23 cellular contexts compared by ENCODE assay signal in genomic region chr1:77942400-77943140, GRCh38. TPM values are rescaled to one million over a fixed set of nuclear protein-coding genes. Genes with fewer than 3 reads are reported as not detected.
A peak's percentile ranks its signal among the peaks of the same experiment; 100 is the strongest.
DNase-seq lines count a peak whose midpoint lies in the region; ATAC-seq, FAIRE-seq and TF ChIP-seq lines count a peak whose summit lies in the region.
"Had no signal": no experiment of that assay in that cellular context is flagged by ENCODE, and none has a peak within 500 bp of the region (broad histone marks: within the 10 kb centered on the region; RNA-seq: fewer than 3 reads in every experiment).

No MANE protein-coding gene starts in this region.

- H3K4me1 ChIP-seq in CD4-positive, alpha-beta memory T cell (ENCODE audit: insufficient read depth, low read length), result no peaks in the 10 kb centered on the region
- no peaks in the 10 kb centered on the region for H3K4me1 ChIP-seq in hepatocyte (ENCODE audit: insufficient read depth)
- H3K4me1 ChIP-seq: vagina had no signal

- no peaks in the 10 kb centered on the region for H3K79me2 ChIP-seq in hepatocyte

- no peaks in the 10 kb centered on the region for H3K9me3 ChIP-seq in CD4-positive, alpha-beta memory T cell (ENCODE audit: control insufficient read depth in 1 of 2, low read length in 2 of 2)
- H3K9me3 ChIP-seq in hepatocyte (ENCODE audit: low read depth), result no peaks in the 10 kb centered on the region
- H3K9me3 ChIP-seq: thoracic aorta, vagina had no signal

- H3K9me2 ChIP-seq in hepatocyte (replicated peaks; ENCODE audit: insufficient read depth), result no peaks in the 10 kb centered on the region

- H3K27me3 Mint-ChIP-seq in CD4-positive, alpha-beta memory T cell, result no peaks in the 10 kb centered on the region
- no peaks in the 10 kb centered on the region for H3K27me3 Mint-ChIP-seq in activated naive CD8-positive, alpha-beta T cell treated with anti-CD3 and anti-CD28 coated beads for 36 hours
- no peaks in the 10 kb centered on the region for H3K27me3 Mint-ChIP-seq in natural killer cell (ENCODE audit: low read depth in 2 of 2)
- H3K27me3 Mint-ChIP-seq: activated CD4-positive, alpha-beta T cell treated with anti-CD3 and anti-CD28 coated beads, Interleukin-2, amount 10 ng/mL, durations not matched to agents 24 days and 14 days had no signal

- 99% methylated on average over 4 of the region's 4 CpGs for WGBS in hepatocyte (ENCODE audit: low lambda C conversion rate, missing lambda C conversion rate)

- H3K27ac Mint-ChIP-seq in CD4-positive, alpha-beta memory T cell, result peak overlapping the region in 4 of 7 donors; percentile 14 to 78 (median 53)
- peak overlapping the region; percentile 61 for H3K27ac Mint-ChIP-seq in activated naive CD8-positive, alpha-beta T cell treated with anti-CD3 and anti-CD28 coated beads for 36 hours
- H3K27ac Mint-ChIP-seq in natural killer cell, result peak overlapping the region; percentile 3 to 40
- H3K27ac Mint-ChIP-seq: activated CD4-positive, alpha-beta T cell treated with anti-CD3 and anti-CD28 coated beads, Interleukin-2, amount 10 ng/mL, durations not matched to agents 24 days and 14 days had no signal

- no peaks in the 10 kb centered on the region for H3K9me3 Mint-ChIP-seq in CD4-positive, alpha-beta memory T cell
- H3K9me3 Mint-ChIP-seq in activated naive CD8-positive, alpha-beta T cell treated with anti-CD3 and anti-CD28 coated beads for 36 hours, result peaks cover 4% of the 10 kb centered on the region
- H3K9me3 Mint-ChIP-seq in natural killer cell, result no peaks in the 10 kb centered on the region
- H3K9me3 Mint-ChIP-seq: activated CD4-positive, alpha-beta T cell treated with anti-CD3 and anti-CD28 coated beads, Interleukin-2, amount 10 ng/mL, durations not matched to agents 24 days and 14 days had no signal

- no peak overlapping the region for H3K4me2 ChIP-seq in hepatocyte

- no peak for DNase-seq in CD4-positive, alpha-beta memory T cell
- no peak for DNase-seq in GM12892 (ENCODE audit: insufficient read length)
- no peak for DNase-seq in activated naive CD8-positive, alpha-beta T cell treated with anti-CD3 and anti-CD28 coated beads for 36 hours
- no peak for DNase-seq in natural killer cell
- DNase-seq in hepatocyte (ENCODE audit: low spot score), result no peak
- DNase-seq: activated CD4-positive, alpha-beta T cell treated with anti-CD3 and anti-CD28 coated beads, Interleukin-2, amount 10 ng/mL, durations not matched to agents 24 days and 14 days; amygdala; caudate nucleus; DMS79; head of caudate nucleus; NCI-H1092; NCI-H1930; NCI-H774; SIG-M5; stimulated activated CD4-positive, alpha-beta T cell treated with anti-CD3 and anti-CD28 coated beads, Interleukin-2, amount 100 ng/mL, for 24 hours; stimulated activated naive CD4-positive, alpha-beta T cell treated with Interleukin-2 at 50 U/mL for 16 hours had no signal

- no peak overlapping the region for H3K27ac ChIP-seq in CD4-positive, alpha-beta memory T cell (ENCODE audit: low read depth, low read length)
- no peak overlapping the region for H3K27ac ChIP-seq in hepatocyte
- H3K27ac ChIP-seq: skin epidermis, thoracic aorta, vagina had no signal

- POLR2A ChIA-PET in CD4-positive, alpha-beta memory T cell (lab: Charles Lee; ENCODE audit: partially characterized antibody), result interaction anchor here (0.5 to 1.2 kb wide), 2 partner anchors 36 to 49 kb away, joined by 3 read pairs; no protein-coding TSS in a partner anchor

- peak; percentile 47; the same call in 1 of the 2 replicates for TF ChIP-seq POLR2A in GM12892 (IDR thresholded peaks at IDR 0.05; ENCODE audit: low read depth, low read length)

- ATAC-seq in natural killer cell (peak in 1 of 3 donors; percentile 24), HG03097 (IDR thresholded peaks at IDR 0.05; ENCODE audit: low FRiP score, unreplicated experiment) (no peak)
- ATAC-seq in activated CD4-positive, CD25-positive, alpha-beta regulatory T cell treated with anti-CD3 and anti-CD28 coated beads, Interleukin-2, amount 50 U/mL, for 24 hours, result no peak
- ATAC-seq: left lobe of liver had no signal

- peaks cover 0 to 12% (median 5%) of the 10 kb centered on the region in 4 donors for H3K4me1 Mint-ChIP-seq in CD4-positive, alpha-beta memory T cell
- peaks cover 20% of the 10 kb centered on the region for H3K4me1 Mint-ChIP-seq in activated naive CD8-positive, alpha-beta T cell treated with anti-CD3 and anti-CD28 coated beads for 36 hours
- H3K4me1 Mint-ChIP-seq in natural killer cell, result peaks cover 8 to 14% of the 10 kb centered on the region in 2 donors

- TF ChIP-seq CTCF in natural killer cell (IDR thresholded peaks at IDR 0.05) (no peak), hepatocyte (IDR thresholded peaks at IDR 0.05; ENCODE audit: poor library complexity) (no peak)

- intact Hi-C loops in CD4-positive, alpha-beta memory T cell (cut with micrococcal nuclease), result no loop called here
- intact Hi-C loops in natural killer cell (cut with micrococcal nuclease), result no loop called here

- FAIRE-seq in GM12892 (lab: Jason Lieb, UNC), result no peak
- FAIRE-seq: TTC549 had no signal

- H3K36me3 Mint-ChIP-seq in CD4-positive, alpha-beta memory T cell, result peaks cover 25 to 37% of the 10 kb centered on the region in 2 donors
- H3K36me3 Mint-ChIP-seq in activated naive CD8-positive, alpha-beta T cell treated with anti-CD3 and anti-CD28 coated beads for 36 hours, result peaks cover 33% of the 10 kb centered on the region
- H3K36me3 Mint-ChIP-seq in natural killer cell, result peaks cover 21% of the 10 kb centered on the region

- no peaks in the 10 kb centered on the region for H3K27me3 ChIP-seq in CD4-positive, alpha-beta memory T cell (ENCODE audit: insufficient read depth, low read length)
- H3K27me3 ChIP-seq in hepatocyte, result no peaks in the 10 kb centered on the region
- H3K27me3 ChIP-seq: vagina had no signal

- CTCF ChIA-PET in CD4-positive, alpha-beta memory T cell (lab: Charles Lee; ENCODE audit: partially characterized antibody), result no interaction called here

- no peak overlapping the region for H3K4me3 ChIP-seq in CD4-positive, alpha-beta memory T cell (ENCODE audit: low read length in 2 of 2)
- no peak overlapping the region for H3K4me3 ChIP-seq in hepatocyte
- H3K4me3 ChIP-seq: skin epidermis, thoracic aorta, vagina had no signal

- H2AFZ ChIP-seq in hepatocyte, result no peak overlapping the region

- H3K4me3 Mint-ChIP-seq in CD4-positive, alpha-beta memory T cell, result no peak overlapping the region
- peak overlapping the region; percentile 9 for H3K4me3 Mint-ChIP-seq in activated naive CD8-positive, alpha-beta T cell treated with anti-CD3 and anti-CD28 coated beads for 36 hours
- H3K4me3 Mint-ChIP-seq in natural killer cell, result no peak overlapping the region
- H3K4me3 Mint-ChIP-seq: activated CD4-positive, alpha-beta T cell treated with anti-CD3 and anti-CD28 coated beads, Interleukin-2, amount 10 ng/mL, durations not matched to agents 24 days and 14 days had no signal

- H3K36me3 ChIP-seq in CD4-positive, alpha-beta memory T cell (ENCODE audit: insufficient read depth, low read length), result peaks cover 28% of the 10 kb centered on the region
- no peaks in the 10 kb centered on the region for H3K36me3 ChIP-seq in hepatocyte (replicated peaks; ENCODE audit: insufficient read depth, low read depth)

- peaks cover under 1% of the 10 kb centered on the region for H4K20me1 ChIP-seq in hepatocyte (ENCODE audit: insufficient read depth, poor library complexity, severe bottlenecking)

RNA-seq across cellular contexts. Expression of gene FUBP1, which starts 36.3 kb away (rescaled TPM):
- 100 to 1,000 TPM; 246 to 270 TPM for total RNA-seq in CD4-positive, alpha-beta memory T cell
- 10 to 100 TPM; 31.5 to 58.0 TPM for polyA plus RNA-seq in CD4-positive, alpha-beta memory T cell
- 161 TPM for polyA plus RNA-seq in GM12892 (2012; ENCODE audit: missing spikeins)
- 100 to 1,000 TPM; 242 to 255 TPM for total RNA-seq in activated naive CD8-positive, alpha-beta T cell treated with anti-CD3 and anti-CD28 coated beads for 36 hours
- total RNA-seq in natural killer cell (100 to 1,000 TPM; 247 to 285 (median 249) TPM), hepatocyte (145 and 151 TPM in 2 replicates)
- 64.0 and 73.0 TPM in 2 replicates for polyA plus RNA-seq in hepatocyte

RNA-seq across cellular contexts. Expression of gene NEXN, which starts 54.1 kb away (rescaled TPM):
- under 1 TPM; 0.47 to 0.67 TPM for total RNA-seq in CD4-positive, alpha-beta memory T cell
- under 1 TPM; 0.31 to 0.57 TPM for polyA plus RNA-seq in CD4-positive, alpha-beta memory T cell
- polyA plus RNA-seq in GM12892 (2012; ENCODE audit: missing spikeins), result 10.0 TPM
- 1 to 10 TPM; 2.5 to 2.6 TPM for total RNA-seq in activated naive CD8-positive, alpha-beta T cell treated with anti-CD3 and anti-CD28 coated beads for 36 hours
- total RNA-seq in natural killer cell (1 to 10 TPM in 2 of 3 donors, under 1 TPM in 1; 0.85 to 1.4 (median 1.1) TPM), hepatocyte (5.1 and 5.3 TPM in 2 replicates)
- 11.5 and 12.2 TPM in 2 replicates for polyA plus RNA-seq in hepatocyte
